In the genomic region with DNA sequence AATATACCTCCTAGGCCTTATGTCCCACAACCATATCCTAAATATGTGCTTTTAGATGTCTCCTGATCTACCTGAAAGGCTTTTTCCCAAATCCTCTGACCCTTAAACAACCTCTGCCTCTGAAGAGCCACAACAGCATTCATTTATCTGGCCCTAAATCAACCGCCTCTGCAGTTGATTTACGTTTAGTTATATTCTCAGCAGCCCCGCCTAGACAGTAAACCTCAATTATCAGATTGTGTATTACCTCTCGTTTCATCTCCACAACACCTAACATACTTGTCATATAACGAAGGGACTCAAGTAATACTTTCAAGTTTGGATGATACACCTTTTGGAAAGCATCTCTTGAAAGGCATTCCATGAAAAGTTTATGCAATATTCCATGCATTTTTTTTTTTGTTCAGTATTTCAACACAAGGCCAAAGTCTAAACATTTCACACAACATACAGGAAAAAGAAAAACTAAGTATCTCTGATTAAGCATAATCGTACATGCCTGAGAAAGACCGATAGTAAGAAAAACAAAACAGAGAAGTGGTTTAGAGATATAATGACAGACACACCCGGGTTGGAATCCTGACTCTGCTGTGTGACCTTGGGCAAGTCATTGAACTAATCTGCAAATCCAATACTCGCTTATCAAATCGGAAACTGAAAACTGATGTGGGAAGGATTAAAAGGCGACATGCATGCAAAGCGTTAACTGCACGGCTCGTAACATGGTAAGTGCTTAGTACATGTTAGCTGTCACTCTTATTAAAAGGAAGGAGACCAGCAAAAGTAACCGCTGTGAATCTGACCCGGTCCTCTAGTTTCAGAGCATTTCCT, we compare ENCODE assay signal across 1 cellular context.
TF ChIP-seq lines count a peak whose summit lies in the region.

No MANE protein-coding gene starts in this region.

TF ChIP-seq in WTC11, 78 proteins besides CTCF, POLR2A, EP300 and RAD21 (continued from another document):
- TF ChIP-seq ETV6 (CRISPR knock-in tag; IDR thresholded peaks at IDR 0.05): no peak
